Comparison of ENCODE assay signal across 24 cellular contexts in the genomic region with DNA sequence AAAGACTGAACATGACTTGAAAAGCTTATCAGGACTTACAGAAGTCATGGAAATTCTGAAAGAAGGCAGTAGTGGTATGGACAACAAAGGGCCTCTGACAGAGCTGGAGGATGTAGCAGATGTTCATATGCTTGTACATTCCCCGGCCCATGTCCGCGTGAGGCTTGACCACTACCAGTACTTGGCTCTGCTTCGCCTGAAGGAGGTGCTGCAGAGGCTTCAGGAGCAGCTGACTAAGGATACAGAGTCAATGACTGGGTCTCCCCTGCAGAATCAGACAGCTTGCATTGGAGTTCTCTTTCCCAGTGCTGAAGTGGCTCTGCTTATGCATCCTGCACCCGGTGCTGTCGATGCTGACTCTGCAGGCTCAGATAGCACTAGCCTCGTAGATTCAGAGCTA. TPM values are rescaled to one million over a fixed set of nuclear protein-coding genes. Genes with fewer than 3 reads are reported as not detected.
DNase-seq lines count a peak whose midpoint lies in the region; ATAC-seq, FAIRE-seq and TF ChIP-seq lines count a peak whose summit lies in the region.
"Had no signal": no experiment of that assay in that cellular context is flagged by ENCODE, and none has a peak within 500 bp of the region (broad histone marks: within the 10 kb centered on the region; RNA-seq: fewer than 3 reads in every experiment).

No MANE protein-coding gene starts in this region.

- H3K9me2 ChIP-seq in HCT116 (ENCODE audit: insufficient read depth), result no peaks in the 10 kb centered on the region

- H3K79me2 ChIP-seq in HCT116 (ENCODE audit: insufficient read depth, low read length), result no peaks in the 10 kb centered on the region
- H3K79me2 ChIP-seq in H1 (ENCODE audit: control insufficient read depth in 1 of 2, insufficient read depth in 2 of 2, low read length in 2 of 2), result no peaks in the 10 kb centered on the region

- ATAC-seq in HCT116 (peak; percentile 84), Panc1 (no peak)
- ATAC-seq: activated T-cell treated with anti-CD3 and anti-CD28 coated beads, Interleukin-2, amount 50 U/mL, for 4 hours; left ventricle myocardium superior; mucosa of descending colon had no signal

- H2BK20ac ChIP-seq in H1 (ENCODE audit: low read length), result no peak overlapping the region

- H2AK5ac ChIP-seq in H1 (ENCODE audit: low read depth, low read length), result no peak overlapping the region

- no peak overlapping the region for H3K23ac ChIP-seq in H1 (ENCODE audit: insufficient read length)

- BruUV-seq in HCT116 (replicated peaks; lab: Mats Ljungman, UMichigan) (no TSS peak), Panc1 (replicated peaks; lab: Mats Ljungman, UMichigan) (no TSS peak)

- no peak overlapping the region for H3K14ac ChIP-seq in H1 (ENCODE audit: insufficient read length)

- H3K4me1 ChIP-seq in HCT116 (ENCODE audit: control insufficient read depth in 1 of 2, insufficient read depth in 2 of 2, low read length in 2 of 2), result no peaks in the 10 kb centered on the region
- H3K4me1 ChIP-seq in Panc1 (ENCODE audit: control insufficient read depth, insufficient read depth, low read length), result no peaks in the 10 kb centered on the region
- H3K4me1 ChIP-seq in H1 (replicated peaks in 1 of 4; ENCODE audit: control insufficient read depth in 3 of 4, insufficient read depth in 4 of 4, low read length in 3 of 4), result no peaks in the 10 kb centered on the region
- H3K4me1 ChIP-seq: upper lobe of left lung had no signal

- no peak overlapping the region for H2BK120ac ChIP-seq in H1 (replicated peaks; ENCODE audit: low read depth, low read length)

- intact Hi-C loops in HCT116 (cut with micrococcal nuclease) (no loop called here), Panc1 (cut with micrococcal nuclease; ENCODE audit: unreplicated experiment) (no loop called here)

- no peak for TF ChIP-seq EP300 in H1 (IDR thresholded peaks at IDR 0.05; ENCODE audit: borderline replicate concordance in 1 of 2, low read depth in 2 of 2, low read length in 2 of 2)

- H3K9me3 ChIP-seq in HCT116 (ENCODE audit: control insufficient read depth in 1 of 2, insufficient read depth in 1 of 2, low read depth in 1 of 2, low read length in 2 of 2) (no peaks in the 10 kb centered on the region), Panc1 (ENCODE audit: control insufficient read depth, insufficient read depth, low read depth, low read length) (no peaks in the 10 kb centered on the region), H1 (ENCODE audit: insufficient read depth in 2 of 2, low read depth in 1 of 2, low read length in 1 of 2) (no peaks in the 10 kb centered on the region)
- H3K9me3 ChIP-seq: mucosa of descending colon, upper lobe of left lung had no signal

- H3K4ac ChIP-seq in H1 (replicated peaks; ENCODE audit: insufficient read length, low read depth, low read length), result no peak overlapping the region

- H3K4me3 ChIP-seq in HCT116 (replicated peaks in 1 of 2; ENCODE audit: low read depth in 1 of 2, low read length in 2 of 2) (no peak overlapping the region), Panc1 (ENCODE audit: low read depth in 2 of 2, low read length in 2 of 2) (no peak overlapping the region), H1 (ENCODE audit: extremely low read depth in 1 of 4, insufficient read depth in 2 of 4, low read depth in 3 of 4, low read length in 4 of 4) (no peak overlapping the region)
- H3K4me3 ChIP-seq: cardiac muscle cell, mucosa of descending colon, SK-N-MC, upper lobe of left lung had no signal

- H4K8ac ChIP-seq in H1 (ENCODE audit: extremely low read depth, insufficient read depth, low read length), result no peak overlapping the region

- H4K20me1 ChIP-seq in HCT116 (ENCODE audit: insufficient read depth) (no peaks in the 10 kb centered on the region), H1 (replicated peaks in 1 of 2; ENCODE audit: control insufficient read depth in 1 of 2, insufficient read depth in 2 of 2, low read length in 2 of 2) (peaks cover 0 to 2% of the 10 kb centered on the region in 2 experiments)

- no peaks in the 10 kb centered on the region for H3K79me1 ChIP-seq in H1 (ENCODE audit: low read depth, low read length)

- POLR2A ChIA-PET in HCT116 (lab: Charles Lee), result no interaction called here
- POLR2A ChIA-PET in Panc1 (lab: Charles Lee), result no interaction called here
- POLR2A ChIA-PET in H1 (lab: Charles Lee; ENCODE audit: partially characterized antibody), result interaction anchor here (0.7 to 2.4 kb wide), 3 partner anchors 14 to 102 kb away, joined by 3 to 16 read pairs (median 3); a partner anchor contains a TSS

- H3K27me3 ChIP-seq in HCT116 (ENCODE audit: insufficient read depth, low read length) (no peaks in the 10 kb centered on the region), Panc1 (ENCODE audit: control insufficient read depth, insufficient read depth, low read length) (no peaks in the 10 kb centered on the region), H1 (replicated peaks in 1 of 4; ENCODE audit: control insufficient read depth in 3 of 4, extremely low read depth in 1 of 4, insufficient read depth in 3 of 4, low read length in 3 of 4) (no peaks in the 10 kb centered on the region)
- H3K27me3 ChIP-seq: cardiac muscle cell, upper lobe of left lung had no signal

- CTCF ChIA-PET in HCT116 (lab: Charles Lee) (interaction anchor here (0.9 to 1.2 kb wide), 3 partner anchors 10 to 17 kb away, joined by 3 to 4 read pairs (median 3); no protein-coding TSS in a partner anchor), Panc1 (lab: Charles Lee) (no interaction called here), H1 (lab: Charles Lee; ENCODE audit: partially characterized antibody) (interaction anchor here (0.6 to 2.4 kb wide), 9 partner anchors 10 to 281 kb away, joined by 3 to 18 read pairs (median 3); no protein-coding TSS in a partner anchor)

- no peak overlapping the region for H2BK12ac ChIP-seq in H1 (ENCODE audit: low read depth, low read length)

- WGBS in H1 (ENCODE audit: extremely low coverage in 1 of 2, insufficient coverage in 1 of 2, insufficient read length in 1 of 2, insufficient replicate concordance in 2 of 2, low coverage in 1 of 2, low lambda C conversion rate in 2 of 2, missing lambda C conversion rate in 1 of 2), 2 experiments, result 95% methylated on average over 7 of the region's 7 CpGs; no CpG with 5 or more reads in 1 of the 2 experiments

- H3K56ac ChIP-seq in H1 (replicated peaks; ENCODE audit: insufficient read length, low read depth, low read length), result no peak overlapping the region

- DNase-seq in HCT116 (ENCODE audit: low read depth, low spot score) (no peak), Panc1 (ENCODE audit: low read depth, low spot score) (no peak), H1 (ENCODE audit: low read depth in 1 of 2, low spot score in 2 of 2) (no peak), Kasumi-1 (lab: John Stamatoyannopoulos, UW) (no peak), LoVo (ENCODE audit: low spot score) (no peak), T-helper 1 cell (no peak)
- DNase-seq in activated naive CD4-positive, alpha-beta T cell treated with anti-CD3 and anti-CD28 coated beads, Interleukin-2, amount 50 U/mL, for 16 hours, result no peak
- DNase-seq: activated CD8-positive, alpha-beta memory T cell treated with anti-CD3 and anti-CD28 coated beads for 24 hours; activated naive CD4-positive, alpha-beta T cell; activated T-cell treated with anti-CD3 and anti-CD28 coated beads, Interleukin-2, amount 50 U/mL, for 4 hours; amniotic stem cell; dermis blood vessel endothelial cell; left ventricle myocardium superior; mucosa of descending colon; NCI-H1105; NCI-H2029; NCI-H345; upper lobe of left lung had no signal

- H3K4me2 ChIP-seq in HCT116 (ENCODE audit: low read length), result no peak overlapping the region
- no peak overlapping the region for H3K4me2 ChIP-seq in H1 (ENCODE audit: insufficient read depth in 1 of 2, low read depth in 2 of 2, low read length in 2 of 2)
- H3K4me2 ChIP-seq: KMS-11 had no signal

- H3K27ac ChIP-seq in 22Rv1, result no peak overlapping the region
- H3K27ac ChIP-seq in HCT116 (ENCODE audit: low read depth, low read length), result no peak overlapping the region
- no peak overlapping the region for H3K27ac ChIP-seq in Panc1 (ENCODE audit: low read length)
- no peak overlapping the region for H3K27ac ChIP-seq in H1 (ENCODE audit: low read depth, low read length)
- H3K27ac ChIP-seq: C4-2B, cardiac muscle cell, KMS-11, SK-N-MC, upper lobe of left lung had no signal

- H2BK15ac ChIP-seq in H1 (ENCODE audit: low read length), result no peak overlapping the region

- no peak overlapping the region for H3K9ac ChIP-seq in HCT116 (ENCODE audit: low read length)
- no peak overlapping the region for H3K9ac ChIP-seq in H1 (replicated peaks in 1 of 4; ENCODE audit: extremely low read depth in 1 of 4, low read depth in 3 of 4, low read length in 3 of 4)
- H3K9ac ChIP-seq: KMS-11 had no signal

- TF ChIP-seq RAD21 in HCT116 (IDR thresholded peaks at IDR 0.05; ENCODE audit: low read depth), result no peak
- TF ChIP-seq RAD21 in H1 (IDR thresholded peaks at IDR 0.05 in 1 of 2, conservative IDR thresholded peaks at IDR 0.05 in 1 of 2; ENCODE audit: low read depth in 2 of 2, low read length in 2 of 2), result peak; percentile 9 to 37; a peak in 2 of 4 replicates

- FAIRE-seq in H1 (lab: Jason Lieb, UNC), result no peak
- FAIRE-seq: A204.1 had no signal

- no peaks in the 10 kb centered on the region for H3K23me2 ChIP-seq in H1 (ENCODE audit: low read depth, low read length)

- no peak overlapping the region for H4K5ac ChIP-seq in H1 (ENCODE audit: insufficient read length, low read depth, low read length)

- H2BK5ac ChIP-seq in H1 (ENCODE audit: low read depth, low read length), result no peak overlapping the region

- H3K36me3 ChIP-seq in HCT116 (ENCODE audit: control insufficient read depth in 1 of 2, insufficient read depth in 2 of 2, low read length in 2 of 2) (peaks cover 15 to 30% of the 10 kb centered on the region in 2 experiments), Panc1 (ENCODE audit: control insufficient read depth, insufficient read depth, low read length) (peaks cover 28% of the 10 kb centered on the region), H1 (ENCODE audit: control insufficient read depth in 2 of 4, insufficient read depth in 4 of 4, low read length in 3 of 4) (peaks cover 8 to 59% (median 32%) of the 10 kb centered on the region in 4 experiments)

- no peak overlapping the region for H2AFZ ChIP-seq in HCT116 (ENCODE audit: low read depth, low read length, poor library complexity, severe bottlenecking)
- H2AFZ ChIP-seq in H1 (ENCODE audit: low read length), result no peak overlapping the region

- H4K91ac ChIP-seq in H1 (replicated peaks; ENCODE audit: insufficient read length, low read length), result no peak overlapping the region

- RAD21 ChIA-PET in HCT116 (lab: Charles Lee; ENCODE audit: low non-redundant PET in 1 of 2, low total read pairs in 2 of 2, uncharacterized antibody in 2 of 2, unreplicated experiment in 2 of 2), result no interaction called here

- TF ChIP-seq POLR2A in HCT116 (IDR thresholded peaks at IDR 0.05; ENCODE audit: borderline replicate concordance, extremely low read depth, insufficient read depth, insufficient read length) (no peak), H1 (IDR thresholded peaks at IDR 0.05; ENCODE audit: control extremely low read depth in 1 of 2, low read depth in 2 of 2, low read length in 2 of 2) (no peak)

- TF ChIP-seq CTCF in 22Rv1 (IDR thresholded peaks at IDR 0.05), result peak; percentile 27
- peak in 2 of 3 experiments; percentile 48 to 53; a peak in 4 of 6 replicates for TF ChIP-seq CTCF in HCT116 (IDR thresholded peaks at IDR 0.05 in 2 of 3, conservative IDR thresholded peaks at IDR 0.05 in 1 of 3; ENCODE audit: borderline replicate concordance in 1 of 3, insufficient read depth in 1 of 3, low read depth in 2 of 3, low read length in 2 of 3)
- peak; percentile 15; the same call in 1 of the 2 replicates for TF ChIP-seq CTCF in Panc1 (IDR thresholded peaks at IDR 0.05)
- peak; percentile 56 to 64 (median 62) for TF ChIP-seq CTCF in H1 (IDR thresholded peaks at IDR 0.05; ENCODE audit: control extremely low read depth in 1 of 3, insufficient read depth in 1 of 3, low read depth in 1 of 3, low read length in 3 of 3)

- H3K18ac ChIP-seq in H1 (ENCODE audit: extremely low read depth, low read length), result no peak overlapping the region

- in situ Hi-C loops in Panc1 (cut with HindIII; ENCODE audit: low pct_unique_long_range_greater_than_20kb, low sequenced_read_pairs), result no loop called here

RNA-seq across cellular contexts. Expression of a gene that starts 29.2 kb away (rescaled TPM):
- total RNA-seq in HCT116 (2021; ENCODE audit: unreplicated experiment) (23.7 TPM), Panc1 (2021; ENCODE audit: unreplicated experiment) (25.3 TPM)
- 12.3 and 16.2 TPM in 2 replicates for polyA plus RNA-seq in HCT116 (2012)
- 17.6 TPM for polyA plus RNA-seq in Panc1 (2012; ENCODE audit: insufficient read length)
- total RNA-seq in H1 (2021; fragmentation: NEBNext Ultra II Directional; extraction: Animal tissue kit (Norgen Biotek cat#: 25700)), result 45.8 and 48.6 TPM in 2 replicates
- 23.5 and 38.2 TPM in 2 replicates for polyA plus RNA-seq in H1 (2011; rRNA removed)
- 40.4 TPM for polyA plus RNA-seq in H1 (2011; cell fraction: cytosol; rRNA removed)
- polyA plus RNA-seq in H1 (2011; cell fraction: nucleus; rRNA removed), result 11.9 TPM
- 40.7 to 56.3 TPM (median 45.1 TPM) in 4 replicates for polyA plus RNA-seq in H1 (2012, experiment 1 of 2)
- polyA plus RNA-seq in H1 (2012, experiment 2 of 2), result 12.9 TPM
- 51.2 TPM for polyA plus RNA-seq in H1 (2013, experiment 1 of 2)
- 49.7 TPM for polyA plus RNA-seq in H1 (2013, experiment 2 of 2)
- polyA minus RNA-seq in H1 (2011; rRNA and poly(A)+ RNA removed), result 13.3 and 13.7 TPM in 2 replicates
- polyA minus RNA-seq in H1 (2011; cell fraction: cytosol; rRNA and poly(A)+ RNA removed), result 15.3 TPM
- 13.9 TPM for polyA minus RNA-seq in H1 (2011; cell fraction: nucleus; rRNA and poly(A)+ RNA removed)

RNA-seq across cellular contexts. Expression of a gene that starts 30.4 kb away (rescaled TPM):
- 20.6 TPM for total RNA-seq in HCT116 (2021; ENCODE audit: unreplicated experiment)
- polyA plus RNA-seq in HCT116 (2012), result 13.0 and 13.4 TPM in 2 replicates
- total RNA-seq in Panc1 (2021; ENCODE audit: unreplicated experiment), result 14.4 TPM
- polyA plus RNA-seq in Panc1 (2012; ENCODE audit: insufficient read length), result 12.2 TPM
- 30.9 and 32.3 TPM in 2 replicates for total RNA-seq in H1 (2021; fragmentation: NEBNext Ultra II Directional; extraction: Animal tissue kit (Norgen Biotek cat#: 25700))
- polyA plus RNA-seq in H1 (2011; rRNA removed), result 9.8 and 15.1 TPM in 2 replicates
- 9.9 TPM for polyA plus RNA-seq in H1 (2011; cell fraction: cytosol; rRNA removed)
- polyA plus RNA-seq in H1 (2011; cell fraction: nucleus; rRNA removed), result 22.5 TPM
- polyA plus RNA-seq in H1 (2012, experiment 1 of 2), result 19.4 to 22.4 TPM (median 20.4 TPM) in 4 replicates
- 10.5 TPM for polyA plus RNA-seq in H1 (2012, experiment 2 of 2)
- 12.6 TPM for polyA plus RNA-seq in H1 (2013, experiment 1 of 2)
- 12.2 TPM for polyA plus RNA-seq in H1 (2013, experiment 2 of 2)
- polyA minus RNA-seq in H1 (2011; rRNA and poly(A)+ RNA removed), result 30.6 and 38.7 TPM in 2 replicates
- polyA minus RNA-seq in H1 (2011; cell fraction: cytosol; rRNA and poly(A)+ RNA removed), result 14.5 TPM
- polyA minus RNA-seq in H1 (2011; cell fraction: nucleus; rRNA and poly(A)+ RNA removed), result 19.7 TPM
